11 cellular contexts compared by ENCODE assay signal in genomic region chr9:94135222-94135621, GRCh38. TPM values are rescaled to one million over a fixed set of nuclear protein-coding genes. Genes with fewer than 3 reads are reported as not detected.
DNase-seq lines count a peak whose midpoint lies in the region; ATAC-seq and TF ChIP-seq lines count a peak whose summit lies in the region.
"Had no signal": no experiment of that assay in that cellular context is flagged by ENCODE, and none has a peak within 500 bp of the region (broad histone marks: within the 10 kb centered on the region; RNA-seq: fewer than 3 reads in every experiment).

No MANE protein-coding gene starts in this region.

- no peak overlapping the region for H2AK5ac ChIP-seq in mesenchymal stem cell (ENCODE audit: low read length, severe bottlenecking)

- no peak overlapping the region for H2AFZ ChIP-seq in mesenchymal stem cell (ENCODE audit: low read depth, low read length)

- H3K4me3 ChIP-seq in mesenchymal stem cell (ENCODE audit: insufficient read depth in 1 of 2, low read depth in 1 of 2, low read length in 2 of 2): no peak overlapping the region
- peak overlapping the region in 1 of 2 donors; percentile 19 for H3K4me3 ChIP-seq in tibial artery
- H3K4me3 ChIP-seq: smooth muscle cell had no signal

- peak; percentile 13 to 44 for TF ChIP-seq CTCF in tibial artery (IDR thresholded peaks at IDR 0.05)

- H2BK5ac ChIP-seq in mesenchymal stem cell (ENCODE audit: low read depth, low read length, poor library complexity, severe bottlenecking): no peak overlapping the region

- H3K27ac ChIP-seq in epithelial cell of prostate: peak overlapping the region; percentile 37
- no peak overlapping the region for H3K27ac ChIP-seq in mesenchymal stem cell (ENCODE audit: low read length, poor library complexity, severe bottlenecking)
- H3K27ac ChIP-seq in tibial artery: peak overlapping the region; percentile 87 to 89

- H3K4me1 ChIP-seq in mesenchymal stem cell (ENCODE audit: control insufficient read depth, insufficient read depth, low read depth, low read length): peaks cover 6% of the 10 kb centered on the region
- peaks cover 0 to 66% (median 39%) of the 10 kb centered on the region in 4 donors for H3K4me1 ChIP-seq in tibial artery

- no peak overlapping the region for H3K4me2 ChIP-seq in mesenchymal stem cell (ENCODE audit: low read length, poor library complexity, severe bottlenecking)
- H3K4me2 ChIP-seq: smooth muscle cell had no signal

- H2BK12ac ChIP-seq in mesenchymal stem cell (ENCODE audit: low read length in 2 of 2): no peak overlapping the region

- peak; percentile 12 for DNase-seq in NCI-H226
- DNase-seq in epithelial cell of prostate (ENCODE audit: low read depth, low spot score): no peak
- DNase-seq in mesenchymal stem cell: peak; percentile 65
- peak; percentile 65 to 83 for DNase-seq in tibial artery
- DNase-seq in activated CD4-positive, CD25-positive, alpha-beta regulatory T cell (lab: John Stamatoyannopoulos, UW): no peak
- DNase-seq in NCI-H510A (lab: John Stamatoyannopoulos, UW): no peak
- no peak for DNase-seq in activated CD4-positive, alpha-beta T cell treated with anti-CD3 and anti-CD28 coated beads for 4 hours
- DNase-seq: NCI-H446 treated with DMSO at 0.1 percent for 48 hours; stimulated activated naive CD4-positive, alpha-beta T cell treated with Interleukin-2 at 50 U/mL for 16 hours had no signal

- no peaks in the 10 kb centered on the region for H3K79me1 ChIP-seq in mesenchymal stem cell (replicated peaks; ENCODE audit: low read length, poor library complexity, severe bottlenecking)

- H3K36me3 ChIP-seq in mesenchymal stem cell (ENCODE audit: control insufficient read depth in 1 of 2, insufficient read depth in 2 of 2, low read depth in 1 of 2, low read length in 2 of 2) (no peaks in the 10 kb centered on the region), tibial artery (no peaks in the 10 kb centered on the region)

- no peak for ATAC-seq in GM19023 (IDR thresholded peaks at IDR 0.05; ENCODE audit: unreplicated experiment)

- no peak overlapping the region for H2BK120ac ChIP-seq in mesenchymal stem cell (ENCODE audit: low read depth, low read length)

- H2BK15ac ChIP-seq in mesenchymal stem cell (ENCODE audit: low read depth, poor library complexity, severe bottlenecking): no peak overlapping the region

- no peak overlapping the region for H4K91ac ChIP-seq in mesenchymal stem cell (ENCODE audit: low read length)

- 52% methylated on average over 2 of the region's 3 CpGs for WGBS in mesenchymal stem cell

- H3K14ac ChIP-seq in mesenchymal stem cell (ENCODE audit: low read length in 2 of 2): no peak overlapping the region

- intact Hi-C loops in tibial artery (cut with DNase I; ENCODE audit: low total_unique reads): no loop called here

- H3K4ac ChIP-seq in mesenchymal stem cell (ENCODE audit: low read depth in 1 of 2, low read length in 2 of 2): no peak overlapping the region

- H3K9ac ChIP-seq in mesenchymal stem cell (ENCODE audit: low read length): no peak overlapping the region

- peak overlapping the region in 1 of 2 experiments; percentile 47 for H3K18ac ChIP-seq in mesenchymal stem cell (ENCODE audit: low read depth in 1 of 2, low read length in 2 of 2)

- no peaks in the 10 kb centered on the region for H3K9me3 ChIP-seq in mesenchymal stem cell (ENCODE audit: control insufficient read depth, low read length)
- no peaks in the 10 kb centered on the region for H3K9me3 ChIP-seq in tibial artery

- H3K27me3 ChIP-seq in mesenchymal stem cell (ENCODE audit: control insufficient read depth in 1 of 2, insufficient read depth in 1 of 2, low read length in 2 of 2): no peaks in the 10 kb centered on the region
- no peaks in the 10 kb centered on the region for H3K27me3 ChIP-seq in tibial artery

- H4K8ac ChIP-seq in mesenchymal stem cell (ENCODE audit: low read length): no peak overlapping the region

- no peak overlapping the region for H3K23ac ChIP-seq in mesenchymal stem cell (ENCODE audit: low read length in 2 of 2)

RNA-seq across cellular contexts. Expression of gene PTPDC1, which starts 51.0 kb away (rescaled TPM):
- 3.7 TPM for polyA plus RNA-seq in mesenchymal stem cell (2013, experiment 1 of 2)
- 3.6 TPM for polyA plus RNA-seq in mesenchymal stem cell (2013, experiment 2 of 2)

Comparison
In these comparisons a context has a peak if more than half of its experiments do, and no peak if none do; other contexts are left out.
1. DNase-seq: peak in NCI-H226 (single experiment), mesenchymal stem cell (single experiment) and tibial artery (2 of 2); none in epithelial cell of prostate (single experiment), activated CD4-positive, CD25-positive, alpha-beta regulatory T cell (0 of 4), NCI-H510A (single experiment) and activated CD4-positive, alpha-beta T cell treated with anti-CD3 and anti-CD28 coated beads for 4 hours (0 of 2).